28 cellular contexts compared by ENCODE assay signal in the genomic region with DNA sequence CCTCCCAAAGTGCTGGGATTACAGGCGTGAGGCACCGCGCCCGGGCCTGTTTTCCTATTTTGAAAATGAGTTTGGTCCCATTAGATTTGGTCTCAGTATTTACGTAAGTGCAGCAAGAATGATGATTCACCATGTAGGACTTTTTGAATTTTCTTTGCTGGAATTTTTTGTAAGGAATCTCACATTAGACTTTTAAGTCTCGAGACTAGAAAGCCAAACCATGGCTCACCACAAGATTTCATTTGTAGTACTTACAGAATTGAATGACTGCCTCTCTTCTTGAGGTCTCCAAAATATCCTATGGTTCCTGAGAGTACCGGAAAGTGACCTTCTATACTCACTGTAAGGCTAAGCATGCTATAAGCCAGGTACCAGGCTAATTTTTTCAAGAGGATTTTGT. TPM values are rescaled to one million over a fixed set of nuclear protein-coding genes. Genes with fewer than 3 reads are reported as not detected.
DNase-seq lines count a peak whose midpoint lies in the region; ATAC-seq and TF ChIP-seq lines count a peak whose summit lies in the region.
"Had no signal": no experiment of that assay in that cellular context is flagged by ENCODE, and none has a peak within 500 bp of the region (broad histone marks: within the 10 kb centered on the region; RNA-seq: fewer than 3 reads in every experiment).

No MANE protein-coding gene starts in this region.

- ATAC-seq in PC-3 (peak; percentile 21; the same call in 1 of the 2 replicates), GM18498 (IDR thresholded peaks at IDR 0.05; ENCODE audit: unreplicated experiment) (no peak), Right ventricle myocardium inferior (no peak), GM19351 (IDR thresholded peaks at IDR 0.05; ENCODE audit: unreplicated experiment) (no peak)
- ATAC-seq: foreskin keratinocyte, heart left ventricle, right lobe of liver had no signal

- no peak for TF ChIP-seq CTCF in PC-3 (conservative IDR thresholded peaks at IDR 0.05; ENCODE audit: low read depth, low read length)
- no peak for TF ChIP-seq CTCF in astrocyte of the spinal cord (IDR thresholded peaks at IDR 0.05; ENCODE audit: low read depth, low read length)
- TF ChIP-seq CTCF in retinal pigment epithelial cell (conservative IDR thresholded peaks at IDR 0.05; ENCODE audit: low read depth, low read length) = no peak

- peaks cover 20% of the 10 kb centered on the region for H3K4me1 ChIP-seq in PC-3 (ENCODE audit: insufficient read depth, low read length)
- H3K4me1 ChIP-seq: adrenal gland, colonic mucosa, foreskin keratinocyte, heart left ventricle, right lobe of liver, thyroid gland had no signal

- H3K36me3 ChIP-seq in PC-3 (ENCODE audit: low read depth, low read length) = no peaks in the 10 kb centered on the region
- H3K36me3 ChIP-seq: adrenal gland, colonic mucosa, heart left ventricle, right lobe of liver, thyroid gland had no signal

- peak; percentile 38 for DNase-seq in ELR (ENCODE audit: low read depth)
- peak; percentile 72 for DNase-seq in PC-3
- peak; percentile 76 for DNase-seq in astrocyte of the spinal cord (ENCODE audit: low read depth, low spot score)
- DNase-seq in retinal pigment epithelial cell (ENCODE audit: low read depth) = peak; percentile 54
- DNase-seq in Right ventricle myocardium inferior (ENCODE audit: missing footprints) = no peak
- DNase-seq: activated CD4-positive, alpha-beta memory T cell treated with anti-CD3 and anti-CD28 coated beads for 36 hours; activated naive CD4-positive, alpha-beta T cell treated with anti-CD3 and anti-CD28 coated beads, Interleukin-2, amount 10 ng/mL, durations not matched to agents 7 days and 5 days; adrenal gland; colonic mucosa; foreskin keratinocyte; heart left ventricle; midbrain; naive B cell; NCI-H1092; NCI-H1694 treated with DMSO at 0.1 percent for 48 hours; right lobe of liver; stimulated activated CD4-positive, alpha-beta T cell treated with anti-CD3 and anti-CD28 coated beads, Interleukin-4, amount 100 ng/mL, for 24 hours; T-helper 2 cell; thyroid gland had no signal

- H3K27me3 ChIP-seq in PC-3 (ENCODE audit: low read length) = no peaks in the 10 kb centered on the region
- H3K27me3 ChIP-seq: adrenal gland, colonic mucosa, foreskin keratinocyte, heart left ventricle, right lobe of liver, thyroid gland had no signal

- H3K4me2 ChIP-seq in PC-3 (ENCODE audit: low read length) = no peak overlapping the region

- intact Hi-C loops in PC-3 (cut with micrococcal nuclease) = loop anchor here (5.0 kb wide), 2 partner anchors 110 to 170 kb away; a partner anchor contains a TSS
- intact Hi-C loops in Right ventricle myocardium inferior (cut with DNase I) = no loop called here

- no peak overlapping the region for H2AFZ ChIP-seq in PC-3 (ENCODE audit: low read length)

- no peaks in the 10 kb centered on the region for H3F3A ChIP-seq in PC-3 (ENCODE audit: low read length, unreplicated experiment)

- H3K9ac ChIP-seq in PC-3 (ENCODE audit: low read length) = no peak overlapping the region

- POLR2A ChIA-PET in PC-3 (lab: Charles Lee; ENCODE audit: unreplicated experiment) = no interaction called here

- no peak overlapping the region for H3K4me3 ChIP-seq in PC-3 (ENCODE audit: low read length)
- H3K4me3 ChIP-seq in astrocyte of the spinal cord (ENCODE audit: low read depth, low read length) = no peak overlapping the region
- no peak overlapping the region for H3K4me3 ChIP-seq in retinal pigment epithelial cell (ENCODE audit: low read length)
- H3K4me3 ChIP-seq: adrenal gland, colonic mucosa, heart left ventricle, right lobe of liver, thyroid gland had no signal

- CTCF ChIA-PET in PC-3 (lab: Charles Lee) = no interaction called here

- H3K9me3 ChIP-seq in PC-3 (ENCODE audit: low read length) = no peaks in the 10 kb centered on the region
- H3K9me3 ChIP-seq: colonic mucosa, right lobe of liver, thyroid gland had no signal

- H3K27ac ChIP-seq in PC-3 (ENCODE audit: low read length) = no peak overlapping the region
- H3K27ac ChIP-seq: adrenal gland, C4-2B, colonic mucosa, foreskin keratinocyte, heart left ventricle, right lobe of liver, RWPE1, thyroid gland had no signal

- in situ Hi-C loops in astrocyte of the spinal cord (cut with HindIII; ENCODE audit: low sequenced_read_pairs) = no loop called here

- H4K20me1 ChIP-seq in PC-3 (ENCODE audit: low read length) = no peaks in the 10 kb centered on the region

- H3K79me2 ChIP-seq in PC-3 (ENCODE audit: low read length) = no peaks in the 10 kb centered on the region

- BruUV-seq in PC-3 (replicated peaks; lab: Mats Ljungman, UMichigan) = no TSS peak

- H3K9me2 ChIP-seq in PC-3 (replicated peaks; ENCODE audit: low read length) = no peaks in the 10 kb centered on the region

RNA-seq across cellular contexts. Expression of a gene that starts 0.3 kb away (rescaled TPM):
- total RNA-seq in PC-3 (2014; rRNA removed) (not detected in 2 replicates), Right ventricle myocardium inferior (not detected)
- total RNA-seq: activated CD4-positive, alpha-beta memory T cell treated with anti-CD3 and anti-CD28 coated beads for 36 hours; adrenal gland; bronchial epithelial cell; colonic mucosa; foreskin keratinocyte; heart left ventricle; kidney epithelial cell; lower leg skin; NCI-H460; progenitor cell of endocrine pancreas; right lobe of liver; thyroid gland had no signal

RNA-seq across cellular contexts. Expression of a gene that starts 9.2 kb away (rescaled TPM):
- total RNA-seq in PC-3 (2014; rRNA removed) = not detected in 2 replicates
- total RNA-seq in Right ventricle myocardium inferior = not detected
- total RNA-seq: activated CD4-positive, alpha-beta memory T cell treated with anti-CD3 and anti-CD28 coated beads for 36 hours; bronchial epithelial cell; colonic mucosa; foreskin keratinocyte; heart left ventricle; kidney epithelial cell; lower leg skin; NCI-H460; progenitor cell of endocrine pancreas; right lobe of liver had no signal

RNA-seq across cellular contexts. Expression of a gene that starts 12.7 kb away (rescaled TPM):
- total RNA-seq in PC-3 (2014; rRNA removed) (not detected in 2 replicates), Right ventricle myocardium inferior (not detected)
- total RNA-seq: activated CD4-positive, alpha-beta memory T cell treated with anti-CD3 and anti-CD28 coated beads for 36 hours; adrenal gland; bronchial epithelial cell; colonic mucosa; foreskin keratinocyte; heart left ventricle; kidney epithelial cell; lower leg skin; progenitor cell of endocrine pancreas; right lobe of liver; thyroid gland had no signal

RNA-seq across cellular contexts. Expression of a gene that starts 31.2 kb away (rescaled TPM):
- total RNA-seq in PC-3 (2014; rRNA removed) (not detected in 2 replicates), Right ventricle myocardium inferior (not detected)
- total RNA-seq: activated CD4-positive, alpha-beta memory T cell treated with anti-CD3 and anti-CD28 coated beads for 36 hours; adrenal gland; bronchial epithelial cell; colonic mucosa; foreskin keratinocyte; heart left ventricle; kidney epithelial cell; lower leg skin; NCI-H460; progenitor cell of endocrine pancreas; right lobe of liver; thyroid gland had no signal
